29 cellular contexts compared by ENCODE assay signal in the genomic region with DNA sequence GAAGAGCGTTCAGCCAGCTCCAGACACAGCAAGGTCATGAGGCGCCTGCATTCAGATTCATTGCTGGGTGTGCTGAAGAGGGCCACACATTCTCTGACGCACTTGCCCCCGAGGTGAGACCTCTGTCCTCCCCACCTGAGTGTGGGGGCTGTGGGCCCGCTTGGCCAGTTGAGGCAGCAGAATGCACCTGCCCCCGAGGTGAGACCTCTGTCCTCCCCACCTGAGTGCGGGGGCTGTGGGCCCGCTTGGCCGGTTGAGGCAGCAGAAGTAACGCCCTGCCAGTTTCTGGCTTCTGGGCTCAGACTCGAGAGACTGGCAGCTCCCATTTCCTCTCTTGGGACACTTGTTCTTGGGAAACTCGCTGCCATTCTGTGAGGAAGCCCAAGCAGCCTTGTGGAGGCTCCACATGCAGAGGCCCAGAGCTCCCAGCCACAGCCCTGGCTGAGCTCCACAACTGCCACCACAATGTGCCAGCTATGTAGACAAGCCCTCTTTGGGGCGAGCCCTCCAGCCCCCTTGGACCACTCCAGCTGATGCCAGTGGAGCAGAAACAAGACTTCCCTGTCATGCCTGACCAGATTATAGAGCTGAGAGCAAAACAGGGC.
"Had no signal": no experiment of that assay in that cellular context is flagged by ENCODE, and none has a peak within 500 bp of the region (broad histone marks: within the 10 kb centered on the region; RNA-seq: fewer than 3 reads in every experiment).

No MANE protein-coding gene starts in this region.

- H3K4me3 ChIP-seq: dorsolateral prefrontal cortex, gastrocnemius medialis, hepatocyte, mucosa of descending colon, neural progenitor cell, psoas muscle, smooth muscle cell, testis, tibial nerve, upper lobe of left lung, uterus had no signal

- H3K9me3 ChIP-seq: gastrocnemius medialis, testis had no signal

- H3K27me3 ChIP-seq: hepatocyte, testis, tibial nerve, upper lobe of left lung, uterus had no signal

- ATAC-seq: esophagus mucosa; gastrocnemius medialis; mucosa of descending colon; natural killer cell treated with Interleukin-12 subunit alpha and Interleukin-12 subunit beta and Interleukin-15 and Interleukin-18, amount 100 ng/mL, for 72 hours; psoas muscle; sciatic nerve; stimulated activated effector memory CD8-positive, alpha-beta T cell treated with anti-CD3 and anti-CD28 coated beads, Interleukin-12 subunit alpha, Interleukin-12 subunit beta, amount 100 ng/mL, for 72 hours; stimulated activated naive CD8-positive, alpha-beta T cell treated with anti-CD3 and anti-CD28 coated beads, Interleukin-15, Interleukin-2, amounts not matched to agents 100 U/mL and 50 U/mL, for 24 hours had no signal

- H3K9ac ChIP-seq: neural progenitor cell had no signal

- FAIRE-seq: colon had no signal

- H3K27ac ChIP-seq: dorsolateral prefrontal cortex, epithelial cell of prostate, gastrocnemius medialis, hepatocyte, neural progenitor cell, psoas muscle, testis, tibial nerve, upper lobe of left lung, uterus had no signal

- DNase-seq: central memory CD4-positive, alpha-beta T cell; dorsolateral prefrontal cortex; effector CD4-positive, alpha-beta T cell; foreskin fibroblast; gastrocnemius medialis; head of caudate nucleus; islet precursor cell; mesenchymal stem cell; naive B cell; nucleus accumbens; stimulated activated CD4-positive, alpha-beta T cell treated with anti-CD3 and anti-CD28 coated beads, Interleukin-2, amount 100 ng/mL, for 24 hours; stimulated activated CD4-positive, alpha-beta T cell treated with anti-CD3 and anti-CD28 coated beads, Interleukin-4, amount 100 ng/mL, for 24 hours; stimulated activated naive CD8-positive, alpha-beta T cell treated with anti-CD3 and anti-CD28 coated beads, Interleukin-15, Interleukin-2, amounts not matched to agents 100 U/mL and 50 U/mL, for 24 hours; substantia nigra; testis; upper lobe of left lung; uterus had no signal

- H3K4me1 ChIP-seq: gastrocnemius medialis, psoas muscle, testis, tibial nerve, upper lobe of left lung, uterus had no signal

- H3K4me2 ChIP-seq: hepatocyte, neural progenitor cell, smooth muscle cell had no signal

- H2AFZ ChIP-seq: hepatocyte, neural progenitor cell had no signal

- H3K36me3 ChIP-seq: gastrocnemius medialis, neural progenitor cell, tibial nerve, upper lobe of left lung, uterus had no signal
